Comparison of ENCODE assay signal across 4 cellular contexts in the genomic region with DNA sequence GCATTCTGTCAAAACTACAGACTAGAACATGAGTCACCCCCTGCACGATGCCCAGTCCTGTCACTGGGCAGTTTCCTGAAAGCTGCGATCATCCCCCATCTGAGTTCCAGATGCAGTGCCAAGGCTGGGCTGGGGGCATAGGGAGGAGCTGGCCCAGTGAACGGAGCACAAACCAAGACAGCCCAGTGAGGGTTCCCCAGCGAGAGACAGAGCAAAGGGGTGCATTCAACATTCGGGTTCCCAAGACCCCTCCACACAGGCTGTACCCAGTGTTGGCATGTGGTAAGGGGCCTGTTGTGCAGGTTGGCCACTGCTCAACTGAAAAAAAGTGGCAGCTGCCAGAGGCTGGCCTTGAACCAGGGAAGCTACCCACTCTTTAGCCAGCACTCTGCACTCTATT. TPM values are rescaled to one million over a fixed set of nuclear protein-coding genes. Genes with fewer than 3 reads are reported as not detected.
"Had no signal": no experiment of that assay in that cellular context is flagged by ENCODE, and none has a peak within 500 bp of the region (broad histone marks: within the 10 kb centered on the region; RNA-seq: fewer than 3 reads in every experiment).

No MANE protein-coding gene starts in this region.

RNA-seq across cellular contexts. Expression of gene GPAT2, which starts 35.6 kb away (rescaled TPM):
- total RNA-seq: M059J, RPMI7951, SK-MEL-5 had no signal

RNA-seq across cellular contexts. Expression of gene ADRA2B, which starts 46.0 kb away (rescaled TPM):
- total RNA-seq: M059J, RPMI7951, SJCRH30, SK-MEL-5 had no signal
